In the genomic region with DNA sequence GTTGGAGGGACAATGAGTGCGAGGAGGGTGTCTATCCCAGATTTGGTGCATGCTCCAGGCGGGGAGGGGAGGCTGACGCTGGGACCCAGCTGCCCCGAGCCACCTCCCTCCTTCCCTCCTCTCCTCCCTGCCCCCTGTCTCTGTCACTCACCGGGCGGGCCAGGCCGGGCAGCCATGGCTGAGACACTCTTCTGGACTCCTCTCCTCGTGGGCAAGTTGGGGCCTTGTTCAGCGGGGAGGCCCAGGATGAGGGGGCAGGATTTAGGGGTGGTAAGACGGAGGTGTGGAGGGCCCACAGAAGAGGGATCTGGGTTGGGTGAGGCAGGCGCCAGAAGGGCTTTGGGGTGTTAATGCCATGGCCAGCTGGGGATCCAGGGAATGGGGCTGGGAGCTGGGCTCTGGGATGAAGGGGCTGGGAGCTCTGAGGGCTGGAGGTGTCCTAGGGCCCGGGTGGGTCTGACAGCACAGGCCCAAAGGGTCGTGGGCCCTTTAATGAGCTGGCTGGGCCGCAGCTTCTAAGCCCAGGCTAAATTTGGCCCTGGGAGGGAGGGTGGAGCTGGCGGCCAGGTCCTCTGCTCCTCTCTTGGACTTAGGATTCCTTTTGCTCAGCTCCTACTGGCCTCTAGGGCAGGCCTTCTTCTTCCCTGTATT, we compare ENCODE assay signal across 1 cellular context.
TF ChIP-seq lines count a peak whose summit lies in the region.

TSS of gene SGCA (plus strand) at position 139 of the 651 bp plus-strand sequence. CDS start at position 175, 36 bp downstream.

TF ChIP-seq in HCT116, 20 proteins besides CTCF, POLR2A, EP300 and RAD21 (continued from another document):
- TF ChIP-seq, protein P1, sequence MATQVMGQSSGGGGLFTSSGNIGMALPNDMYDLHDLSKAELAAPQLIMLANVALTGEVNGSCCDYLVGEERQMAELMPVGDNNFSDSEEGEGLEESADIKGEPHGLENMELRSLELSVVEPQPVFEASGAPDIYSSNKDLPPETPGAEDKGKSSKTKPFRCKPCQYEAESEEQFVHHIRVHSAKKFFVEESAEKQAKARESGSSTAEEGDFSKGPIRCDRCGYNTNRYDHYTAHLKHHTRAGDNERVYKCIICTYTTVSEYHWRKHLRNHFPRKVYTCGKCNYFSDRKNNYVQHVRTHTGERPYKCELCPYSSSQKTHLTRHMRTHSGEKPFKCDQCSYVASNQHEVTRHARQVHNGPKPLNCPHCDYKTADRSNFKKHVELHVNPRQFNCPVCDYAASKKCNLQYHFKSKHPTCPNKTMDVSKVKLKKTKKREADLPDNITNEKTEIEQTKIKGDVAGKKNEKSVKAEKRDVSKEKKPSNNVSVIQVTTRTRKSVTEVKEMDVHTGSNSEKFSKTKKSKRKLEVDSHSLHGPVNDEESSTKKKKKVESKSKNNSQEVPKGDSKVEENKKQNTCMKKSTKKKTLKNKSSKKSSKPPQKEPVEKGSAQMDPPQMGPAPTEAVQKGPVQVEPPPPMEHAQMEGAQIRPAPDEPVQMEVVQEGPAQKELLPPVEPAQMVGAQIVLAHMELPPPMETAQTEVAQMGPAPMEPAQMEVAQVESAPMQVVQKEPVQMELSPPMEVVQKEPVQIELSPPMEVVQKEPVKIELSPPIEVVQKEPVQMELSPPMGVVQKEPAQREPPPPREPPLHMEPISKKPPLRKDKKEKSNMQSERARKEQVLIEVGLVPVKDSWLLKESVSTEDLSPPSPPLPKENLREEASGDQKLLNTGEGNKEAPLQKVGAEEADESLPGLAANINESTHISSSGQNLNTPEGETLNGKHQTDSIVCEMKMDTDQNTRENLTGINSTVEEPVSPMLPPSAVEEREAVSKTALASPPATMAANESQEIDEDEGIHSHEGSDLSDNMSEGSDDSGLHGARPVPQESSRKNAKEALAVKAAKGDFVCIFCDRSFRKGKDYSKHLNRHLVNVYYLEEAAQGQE (IDR thresholded peaks at IDR 0.05; ENCODE audit: low read depth) = no peak
TF ChIP-seq in HCT116: peak in this region for 0.
